ENCODE assay signal across 23 cellular contexts in genomic region chr21:44905016-44905724, GRCh38. TPM values are rescaled to one million over a fixed set of nuclear protein-coding genes. Genes with fewer than 3 reads are reported as not detected.
"Had no signal": no experiment of that assay in that cellular context is flagged by ENCODE, and none has a peak within 500 bp of the region (broad histone marks: within the 10 kb centered on the region; RNA-seq: fewer than 3 reads in every experiment).

No MANE protein-coding gene starts in this region.

- DNase-seq: activated CD4-positive, alpha-beta T cell treated with anti-CD3 and anti-CD28 coated beads, Interleukin-2, amount 50 U/mL, for 1 hour; activated naive CD4-positive, alpha-beta T cell treated with Interleukin-2 at 50 U/mL for 16 hours; anterior cingulate cortex; central memory CD4-positive, alpha-beta T cell; colonic mucosa; foreskin keratinocyte; left colon; lower lobe of right lung; stimulated activated CD4-positive, alpha-beta T cell treated with anti-CD3 and anti-CD28 coated beads, Interleukin-15, amount 100 ng/mL, for 24 hours; stimulated activated CD4-positive, alpha-beta T cell treated with anti-CD3 and anti-CD28 coated beads, Interleukin-2, amount 100 ng/mL, for 48 hours; stimulated activated naive CD8-positive, alpha-beta T cell treated with anti-CD3 and anti-CD28 coated beads, Interleukin-15, amount 100 ng/mL, for 72 hours; T-helper 1 cell; T1000; transverse colon had no signal

- H3K27ac ChIP-seq: colonic mucosa, foreskin keratinocyte, hepatocyte, lower lobe of right lung, suprapubic skin, transverse colon, vagina had no signal

- H3K36me3 ChIP-seq: colonic mucosa, suprapubic skin, transverse colon, vagina had no signal

- H3K9me3 ChIP-seq: colonic mucosa, lower lobe of right lung, suprapubic skin, transverse colon, vagina had no signal

- H3K27me3 ChIP-seq: colonic mucosa, transverse colon, vagina had no signal

- H3K4me3 Mint-ChIP-seq: brain; stimulated activated naive CD8-positive, alpha-beta T cell treated with anti-CD3 and anti-CD28 coated beads, Interleukin-15, amount 100 ng/mL, for 72 hours had no signal

- H3K9me3 Mint-ChIP-seq: stimulated activated naive CD8-positive, alpha-beta T cell treated with anti-CD3 and anti-CD28 coated beads, Interleukin-15, amount 100 ng/mL, for 72 hours had no signal

- ATAC-seq: activated CD4-positive, CD25-positive, alpha-beta regulatory T cell treated with anti-CD3 and anti-CD28 coated beads, Interleukin-2, amount 50 U/mL, for 24 hours; foreskin keratinocyte; left colon; stimulated activated naive CD8-positive, alpha-beta T cell treated with anti-CD3 and anti-CD28 coated beads, Interleukin-15, amount 100 ng/mL, for 72 hours had no signal

- H3K36me3 Mint-ChIP-seq: brain had no signal

- H3K27me3 Mint-ChIP-seq: stimulated activated naive CD8-positive, alpha-beta T cell treated with anti-CD3 and anti-CD28 coated beads, Interleukin-15, amount 100 ng/mL, for 72 hours had no signal

- H3K27ac Mint-ChIP-seq: progenitor cell of endocrine pancreas had no signal

- H3K4me3 ChIP-seq: colonic mucosa, hepatocyte, lower lobe of right lung, skin epidermis, suprapubic skin, transverse colon, vagina had no signal

- H3K4me1 ChIP-seq: colonic mucosa, foreskin keratinocyte, vagina had no signal

RNA-seq across cellular contexts. Expression of gene ITGB2, which starts 15.5 kb away (rescaled TPM):
- total RNA-seq: fibroblast of lung had no signal
- polyA plus RNA-seq: neural cell had no signal
